9 cellular contexts compared by ENCODE assay signal in genomic region chr7:155356323-155357105, GRCh38. TPM values are rescaled to one million over a fixed set of nuclear protein-coding genes. Genes with fewer than 3 reads are reported as not detected.
A peak's percentile ranks its signal among the peaks of the same experiment; 100 is the strongest.
DNase-seq lines count a peak whose midpoint lies in the region; TF ChIP-seq lines count a peak whose summit lies in the region.
"Had no signal": no experiment of that assay in that cellular context is flagged by ENCODE, and none has a peak within 500 bp of the region (broad histone marks: within the 10 kb centered on the region; RNA-seq: fewer than 3 reads in every experiment).

No MANE protein-coding gene starts in this region.

- H3K9me3 ChIP-seq in esophagus squamous epithelium: no peaks in the 10 kb centered on the region
- H3K9me3 ChIP-seq in prostate gland: no peaks in the 10 kb centered on the region

- no peaks in the 10 kb centered on the region for H3K4me1 ChIP-seq in esophagus squamous epithelium
- H3K4me1 ChIP-seq in prostate gland (replicated peaks): no peaks in the 10 kb centered on the region

- no peak overlapping the region for H3K27ac Mint-ChIP-seq in progenitor cell of endocrine pancreas
- H3K27ac Mint-ChIP-seq: CD4-positive, CD25-positive, alpha-beta regulatory T cell had no signal

- 40 to 42% methylated on average over 14 of the region's 14 CpGs for WGBS in esophagus squamous epithelium, 2 donors
- WGBS in prostate gland: 38% methylated on average over 14 of the region's 14 CpGs
- 41 to 50% methylated on average over 14 of the region's 14 CpGs for WGBS in lower leg skin, 2 donors

- no peak for TF ChIP-seq POLR2A in NB4 (IDR thresholded peaks at IDR 0.05; ENCODE audit: extremely low read depth, insufficient read length)
- TF ChIP-seq POLR2A in esophagus squamous epithelium (IDR thresholded peaks at IDR 0.05): no peak
- no peak for TF ChIP-seq POLR2A in prostate gland (IDR thresholded peaks at IDR 0.05)
- TF ChIP-seq POLR2A in lower leg skin (IDR thresholded peaks at IDR 0.05): no peak

- H3K27me3 ChIP-seq in esophagus squamous epithelium (peaks cover 0 to 87% (median 0%) of the 10 kb centered on the region in 4 donors), prostate gland (replicated peaks; ENCODE audit: insufficient read depth) (peaks cover 9% of the 10 kb centered on the region)

- H3K36me3 ChIP-seq in esophagus squamous epithelium (no peaks in the 10 kb centered on the region), prostate gland (no peaks in the 10 kb centered on the region)

- TF ChIP-seq CTCF in NB4 (IDR thresholded peaks at IDR 0.05; ENCODE audit: low read depth, low read length) (peak; percentile 49), choroid plexus epithelial cell (conservative IDR thresholded peaks at IDR 0.05; ENCODE audit: low read depth, low read length) (peak; percentile 56), progenitor cell of endocrine pancreas (IDR thresholded peaks at IDR 0.05; ENCODE audit: unreplicated experiment) (peak; percentile 63), esophagus squamous epithelium (IDR thresholded peaks at IDR 0.05) (peak in 2 of 6 experiments; percentile 7 to 20), prostate gland (IDR thresholded peaks at IDR 0.05) (no peak), lower leg skin (IDR thresholded peaks at IDR 0.05) (no peak)

- intact Hi-C loops in esophagus squamous epithelium (cut with DNase I) (no loop called here), prostate gland (cut with DNase I) (loop anchor here (2.0 kb wide), 1 partner anchor 64 kb away; no protein-coding TSS in a partner anchor), lower leg skin (cut with DNase I; ENCODE audit: low total_unique reads) (no loop called here)

- H3K9me3 Mint-ChIP-seq in progenitor cell of endocrine pancreas (ENCODE audit: low read depth): no peaks in the 10 kb centered on the region

- H3K27me3 Mint-ChIP-seq in progenitor cell of endocrine pancreas: peaks cover 86% of the 10 kb centered on the region

- H3K36me3 Mint-ChIP-seq in progenitor cell of endocrine pancreas (ENCODE audit: insufficient read depth): no peaks in the 10 kb centered on the region
- H3K36me3 Mint-ChIP-seq: CD4-positive, CD25-positive, alpha-beta regulatory T cell had no signal

- no peak overlapping the region for H3K27ac ChIP-seq in esophagus squamous epithelium
- no peak overlapping the region for H3K27ac ChIP-seq in prostate gland

- no peak overlapping the region for H3K4me3 Mint-ChIP-seq in progenitor cell of endocrine pancreas (ENCODE audit: low read depth)
- H3K4me3 Mint-ChIP-seq: CD4-positive, CD25-positive, alpha-beta regulatory T cell had no signal

- DNase-seq in NCI-H1417 (lab: John Stamatoyannopoulos, UW): peak; percentile 13 to 48 (median 28)
- no peak for DNase-seq in NCI-H1417 treated with DMSO at 0.1 percent for 48 hours (lab: John Stamatoyannopoulos, UW)
- DNase-seq in NB4 (ENCODE audit: low read depth): peak; percentile 73
- peak; percentile 44 for DNase-seq in choroid plexus epithelial cell (ENCODE audit: low read depth)
- DNase-seq in progenitor cell of endocrine pancreas (ENCODE audit: low spot score, unreplicated experiment): no peak
- no peak for DNase-seq in esophagus squamous epithelium (lab: John Stamatoyannopoulos, UW)
- no peak for DNase-seq in prostate gland (ENCODE audit: low spot score)
- no peak for DNase-seq in lower leg skin (ENCODE audit: low spot score in 2 of 2)
- DNase-seq: CD4-positive, CD25-positive, alpha-beta regulatory T cell had no signal

- H3K4me3 ChIP-seq in NB4 (ENCODE audit: low read depth, low read length) (peak overlapping the region; percentile 13), choroid plexus epithelial cell (ENCODE audit: low read depth, low read length) (no peak overlapping the region), esophagus squamous epithelium (no peak overlapping the region), prostate gland (no peak overlapping the region), lower leg skin (ENCODE audit: low read depth, poor library complexity, severe bottlenecking) (no peak overlapping the region)

- H3K4me1 Mint-ChIP-seq in progenitor cell of endocrine pancreas (ENCODE audit: low read depth): no peaks in the 10 kb centered on the region
- H3K4me1 Mint-ChIP-seq: CD4-positive, CD25-positive, alpha-beta regulatory T cell had no signal

RNA-seq across cellular contexts. Expression of gene INSIG1, which starts 58.8 kb away (rescaled TPM):
- total RNA-seq in progenitor cell of endocrine pancreas (28.9 and 31.8 TPM in 2 replicates), esophagus squamous epithelium (10 to 100 TPM; 24.7 to 77.6 (median 64.6) TPM), prostate gland (100 to 1,000 TPM in 1 of 2 donors, 10 to 100 TPM in 1; 60.5 to 112 TPM), lower leg skin (100 to 1,000 TPM in 2 of 4 donors, 10 to 100 TPM in 2; 40.1 to 151 (median 79.5) TPM)

Comparison
In these comparisons a context has a peak if more than half of its experiments do, and no peak if none do; other contexts are left out.
1. DNase-seq: peak in NCI-H1417 (3 of 3), NB4 (single experiment) and choroid plexus epithelial cell (single experiment); none in NCI-H1417 treated with DMSO at 0.1 percent for 48 hours (single experiment), progenitor cell of endocrine pancreas (single experiment), esophagus squamous epithelium (single experiment), prostate gland (single experiment) and lower leg skin (0 of 2).
2. CTCF ChIP-seq: peak in NB4 (single experiment), choroid plexus epithelial cell (single experiment) and progenitor cell of endocrine pancreas (single experiment); none in prostate gland (0 of 4) and lower leg skin (0 of 3).